In the genomic region with DNA sequence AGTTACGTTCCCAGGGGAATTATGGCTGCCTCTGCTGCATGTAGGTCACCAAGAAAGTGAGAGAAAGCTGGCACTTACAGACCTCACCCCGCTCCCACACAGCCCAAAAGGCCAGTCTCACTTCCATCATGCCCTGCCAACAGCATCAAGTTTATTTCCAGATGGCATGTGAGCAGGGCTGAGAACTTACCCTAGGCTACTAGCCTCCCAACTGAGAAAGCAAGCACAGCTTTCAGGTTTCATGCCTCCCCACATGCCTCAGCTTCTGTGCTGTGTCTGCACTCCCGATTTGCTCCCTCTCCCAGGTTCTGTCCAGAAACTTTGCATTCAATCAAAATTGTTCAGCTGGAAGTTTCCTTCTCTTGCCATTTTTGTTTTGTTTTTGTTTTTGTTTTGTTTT, we compare ENCODE assay signal across 29 cellular contexts. TPM values are rescaled to one million over a fixed set of nuclear protein-coding genes. Genes with fewer than 3 reads are reported as not detected.
"Had no signal": no experiment of that assay in that cellular context is flagged by ENCODE, and none has a peak within 500 bp of the region (broad histone marks: within the 10 kb centered on the region; RNA-seq: fewer than 3 reads in every experiment).

No MANE protein-coding gene starts in this region.

- H3K27me3 ChIP-seq: colonic mucosa, dorsolateral prefrontal cortex, esophagus muscularis mucosa, esophagus squamous epithelium, foreskin keratinocyte, gastrocnemius medialis, gastroesophageal sphincter, heart left ventricle, heart right ventricle, hepatocyte had no signal

- H3K4me1 ChIP-seq: colonic mucosa, esophagus muscularis mucosa, esophagus squamous epithelium, foreskin keratinocyte, gastrocnemius medialis, gastroesophageal sphincter had no signal

- H3K79me2 ChIP-seq: hepatocyte had no signal

- H3K9me3 ChIP-seq: colonic mucosa had no signal

- H2AFZ ChIP-seq: hepatocyte had no signal

- H3K4me3 ChIP-seq: colonic mucosa, dorsolateral prefrontal cortex, esophagus muscularis mucosa, esophagus squamous epithelium, gastrocnemius medialis, gastroesophageal sphincter, heart left ventricle, heart right ventricle, hepatocyte had no signal

- ATAC-seq: effector memory CD8-positive, alpha-beta T cell; esophagus mucosa; foreskin keratinocyte; gastrocnemius medialis; gastroesophageal sphincter; heart left ventricle; heart right ventricle had no signal

- H3K4me2 ChIP-seq: hepatocyte had no signal

- DNase-seq: colonic mucosa; cortex of kidney; dermis blood vessel endothelial cell; dorsolateral prefrontal cortex; effector CD4-positive, alpha-beta T cell; effector CD8-positive, alpha-beta T cell; effector memory CD4-positive, alpha-beta T cell; effector memory CD8-positive, alpha-beta T cell; endodermal cell; erythroblast; esophagus squamous epithelium; foreskin fibroblast; foreskin keratinocyte; foreskin melanocyte; gastrocnemius medialis; glutamatergic neuron; head of caudate nucleus; heart left ventricle; heart right ventricle had no signal

- H3K36me3 ChIP-seq: colonic mucosa, esophagus muscularis mucosa, esophagus squamous epithelium, gastrocnemius medialis, gastroesophageal sphincter, heart right ventricle had no signal

- H3K27ac ChIP-seq: colonic mucosa, dorsolateral prefrontal cortex, epithelial cell of prostate, esophagus muscularis mucosa, esophagus squamous epithelium, foreskin keratinocyte, gastrocnemius medialis, gastroesophageal sphincter, heart left ventricle, heart right ventricle, hepatocyte had no signal

- FAIRE-seq: colon, endometrium, endothelial cell of umbilical vein, frontal cortex had no signal

RNA-seq across cellular contexts. Expression of gene CRB1, which starts 59.1 kb away (rescaled TPM):
- total RNA-seq: endodermal cell, endothelial cell of umbilical vein, esophagus mucosa, foreskin keratinocyte, glomerular endothelial cell had no signal
- polyA plus RNA-seq: endothelial cell of umbilical vein, foreskin keratinocyte, hepatocyte had no signal
